8 cellular contexts compared by ENCODE assay signal in genomic region chr1:169485427-169486280, GRCh38. TPM values are rescaled to one million over a fixed set of nuclear protein-coding genes. Genes with fewer than 3 reads are reported as not detected.
DNase-seq lines count a peak whose midpoint lies in the region; ATAC-seq, FAIRE-seq and TF ChIP-seq lines count a peak whose summit lies in the region.

A gene with protein sequence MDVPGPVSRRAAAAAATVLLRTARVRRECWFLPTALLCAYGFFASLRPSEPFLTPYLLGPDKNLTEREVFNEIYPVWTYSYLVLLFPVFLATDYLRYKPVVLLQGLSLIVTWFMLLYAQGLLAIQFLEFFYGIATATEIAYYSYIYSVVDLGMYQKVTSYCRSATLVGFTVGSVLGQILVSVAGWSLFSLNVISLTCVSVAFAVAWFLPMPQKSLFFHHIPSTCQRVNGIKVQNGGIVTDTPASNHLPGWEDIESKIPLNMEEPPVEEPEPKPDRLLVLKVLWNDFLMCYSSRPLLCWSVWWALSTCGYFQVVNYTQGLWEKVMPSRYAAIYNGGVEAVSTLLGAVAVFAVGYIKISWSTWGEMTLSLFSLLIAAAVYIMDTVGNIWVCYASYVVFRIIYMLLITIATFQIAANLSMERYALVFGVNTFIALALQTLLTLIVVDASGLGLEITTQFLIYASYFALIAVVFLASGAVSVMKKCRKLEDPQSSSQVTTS (minus strand): TSS chr1:169485944. CDS start chr1:169485766, 178 bp downstream.

- peak; percentile 22 to 25 (median 25) for TF ChIP-seq CTCF in keratinocyte (optimal IDR thresholded peaks at IDR 0.05 in 1 of 3, IDR thresholded peaks at IDR 0.05 in 1 of 3, conservative IDR thresholded peaks at IDR 0.05 in 1 of 3; ENCODE audit: extremely low read depth in 1 of 3, insufficient read depth in 2 of 3, low read length in 3 of 3)

- H4K20me1 ChIP-seq in keratinocyte (ENCODE audit: control insufficient read depth, extremely low read depth, insufficient read depth, low read length) = no peaks in the 10 kb centered on the region

- peak within 1 kb of the TSS; percentile 96 for H3K27ac ChIP-seq in keratinocyte (ENCODE audit: control insufficient read depth, insufficient read depth, low read length)

- H3K36me3 ChIP-seq in keratinocyte (ENCODE audit: control insufficient read depth in 2 of 2, extremely low read depth in 1 of 2, insufficient read depth in 2 of 2, low read length in 2 of 2) = no peaks in the 10 kb centered on the region

- peaks cover 25% of the 10 kb centered on the region for H3K79me2 ChIP-seq in keratinocyte (ENCODE audit: control insufficient read depth, insufficient read depth, low read length)

- ATAC-seq in GM19043 (IDR thresholded peaks at IDR 0.05; ENCODE audit: low read depth, unreplicated experiment) = peak; percentile 97
- ATAC-seq in HG03378 (IDR thresholded peaks at IDR 0.05; ENCODE audit: unreplicated experiment) = peak; percentile 97

- peak; percentile 79 for FAIRE-seq in keratinocyte (lab: Jason Lieb, UNC)

- DNase-seq in Ammon's horn (ENCODE audit: low spot score) (peak; percentile 100), NCI-H446 treated with DMSO at 0.1 percent for 48 hours (lab: John Stamatoyannopoulos, UW) (peak; percentile 99), cerebellum (ENCODE audit: low spot score) (peak; percentile 98), keratinocyte (ENCODE audit: low read depth, low spot score) (peak; percentile 96)
- peak; percentile 90 for DNase-seq in activated CD4-positive, alpha-beta T cell treated with anti-CD3 and anti-CD28 coated beads for 1 hour
- peak; percentile 81 to 82 for DNase-seq in stimulated activated CD4-positive, alpha-beta T cell treated with anti-CD3 and anti-CD28 coated beads, Interleukin-15, amount 100 ng/mL, for 1 hour (ENCODE audit: low read depth in 1 of 2, low spot score in 1 of 2)

- H3K4me1 ChIP-seq in keratinocyte (ENCODE audit: control insufficient read depth, extremely low read depth, insufficient read depth, low read length) = peaks cover 28% of the 10 kb centered on the region

- H3K4me3 ChIP-seq in keratinocyte (ENCODE audit: control insufficient read depth in 2 of 3, extremely low read depth in 1 of 3, insufficient read depth in 2 of 3, low read depth in 1 of 3, low read length in 3 of 3) = peak within 1 kb of the TSS; percentile 76 to 93 (median 80)

- no peaks in the 10 kb centered on the region for H3K9me3 ChIP-seq in keratinocyte (ENCODE audit: control insufficient read depth, low read depth, low read length)

- H3K9ac ChIP-seq in keratinocyte (ENCODE audit: control insufficient read depth, extremely low read depth, insufficient read depth, low read length) = peak within 1 kb of the TSS; percentile 93

- H3K27me3 ChIP-seq in keratinocyte (ENCODE audit: control insufficient read depth, extremely low read depth, insufficient read depth, low read length) = no peaks in the 10 kb centered on the region

- peak within 1 kb of the TSS; percentile 94 for H3K4me2 ChIP-seq in keratinocyte (ENCODE audit: control insufficient read depth, extremely low read depth, insufficient read depth, low read depth, low read length)

- peak within 1 kb of the TSS; percentile 96 for H2AFZ ChIP-seq in keratinocyte (ENCODE audit: control insufficient read depth, low read length)

- dilution Hi-C loops in keratinocyte (cut with MboI; ENCODE audit: extremely low pct_ligation_motif_present, low sequenced_read_pairs) = no loop called here

- H3K9me1 ChIP-seq in keratinocyte (ENCODE audit: control insufficient read depth, extremely low read depth, insufficient read depth, low read length) = no peaks in the 10 kb centered on the region

RNA-seq across cellular contexts. Expression of the gene that starts here (rescaled TPM):
- total RNA-seq in cerebellum = 16.8 TPM
- polyA plus RNA-seq in keratinocyte = 6.8 to 12.4 TPM (median 11.9 TPM) in 3 replicates
- 11.2 TPM for polyA plus RNA-seq in keratinocyte (2011; ENCODE audit: low read depth)
- 2.3 and 5.3 TPM in 2 replicates for polyA plus RNA-seq in keratinocyte (2011; cell fraction: cytosol; rRNA removed)
- 13.2 and 18.6 TPM in 2 replicates for polyA plus RNA-seq in keratinocyte (2011; cell fraction: nucleus; rRNA removed)
- 3.8 and 16.1 TPM in 2 replicates for polyA plus RNA-seq in keratinocyte (2012; ENCODE audit: low replicate concordance)
- polyA minus RNA-seq in keratinocyte = 6.3 to 19.9 TPM (median 15.1 TPM) in 3 replicates
- 3.3 TPM for polyA minus RNA-seq in keratinocyte (2011; cell fraction: cytosol; rRNA and poly(A)+ RNA removed)
- 15.9 and 26.6 TPM in 2 replicates for polyA minus RNA-seq in keratinocyte (2011; cell fraction: nucleus; rRNA and poly(A)+ RNA removed)

Comparison
In these comparisons a context has a peak if more than half of its experiments do, and no peak if none do; other contexts are left out.
1. Peak in every context shown above with its lines: DNase-seq, ATAC-seq, H3K4me3 ChIP-seq and H3K27ac ChIP-seq.